In genomic region chr10:104441601-104442000, GRCh38 we compare ENCODE assay signal across 1 cellular context.
TF ChIP-seq lines count a peak whose summit lies in the region.

No MANE protein-coding gene starts in this region.

TF ChIP-seq in SK-N-SH, 30 proteins besides CTCF, POLR2A, EP300 and RAD21 (continued from another document):
- TF ChIP-seq TAF1 (IDR thresholded peaks at IDR 0.05; ENCODE audit: borderline replicate concordance, low read depth, low read length), result no peak
- no peak for TF ChIP-seq EZH2phosphoT487 (IDR thresholded peaks at IDR 0.05; ENCODE audit: borderline replicate concordance, low read depth)
- no peak for TF ChIP-seq RFX5 (IDR thresholded peaks at IDR 0.05; ENCODE audit: low read length)
- TF ChIP-seq FOSL2 (IDR thresholded peaks at IDR 0.05; ENCODE audit: borderline replicate concordance, low read depth), result peak; percentile 34; the same call in 1 of the 2 replicates
- TF ChIP-seq TEAD4 (IDR thresholded peaks at IDR 0.05; ENCODE audit: borderline replicate concordance, insufficient read depth), result no peak
- no peak for TF ChIP-seq IRF3 (IDR thresholded peaks at IDR 0.05; ENCODE audit: low read depth, low read length)
- TF ChIP-seq USF2 (IDR thresholded peaks at IDR 0.05; ENCODE audit: borderline replicate concordance, low read depth, low read length), result no peak
- no peak for TF ChIP-seq ELF1 (IDR thresholded peaks at IDR 0.05)
- TF ChIP-seq FOXJ3 (CRISPR knock-in tag; IDR thresholded peaks at IDR 0.05), result no peak
- peak; percentile 34 for TF ChIP-seq JUND (IDR thresholded peaks at IDR 0.05)
- TF ChIP-seq TCF12 (IDR thresholded peaks at IDR 0.05), result peak; percentile 39; the same call in 1 of the 2 replicates
- no peak for TF ChIP-seq NRF1 (IDR thresholded peaks at IDR 0.05; ENCODE audit: low read depth, low read length)
- TF ChIP-seq FOXM1 (IDR thresholded peaks at IDR 0.05; ENCODE audit: low read depth), result no peak
